ENCODE assay signal across 8 cellular contexts in the genomic region with DNA sequence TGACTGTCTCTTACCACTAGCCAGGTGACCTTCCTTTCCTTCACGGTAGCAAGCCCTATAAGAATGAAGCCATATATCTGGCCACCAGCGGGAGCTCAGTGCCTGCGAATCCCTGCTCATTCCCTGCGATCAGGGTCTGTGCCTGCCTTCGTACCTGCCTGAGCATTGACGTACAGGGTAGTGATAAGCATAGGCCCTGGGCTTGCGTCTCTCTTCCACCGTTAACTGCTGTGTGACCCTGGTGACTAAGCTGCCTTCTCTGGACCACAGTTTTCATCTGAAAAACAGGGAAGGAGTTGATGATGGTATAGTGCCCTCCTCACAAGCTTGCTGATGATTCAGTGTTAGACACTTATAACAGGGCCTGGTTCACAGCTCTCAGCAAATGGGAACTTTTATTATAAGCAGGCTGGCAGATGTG. TPM values are rescaled to one million over a fixed set of nuclear protein-coding genes. Genes with fewer than 3 reads are reported as not detected.
DNase-seq lines count a peak whose midpoint lies in the region; ATAC-seq and TF ChIP-seq lines count a peak whose summit lies in the region.

No MANE protein-coding gene starts in this region.

- intact Hi-C loops in heart right ventricle (cut with DNase I): loop anchor here in 2 of 10 donors (5.0 kb wide), 2 partner anchors 119 to 214 kb away; a partner anchor contains a TSS
- intact Hi-C loops in Right ventricle myocardium superior (cut with DNase I): no loop called here
- intact Hi-C loops in activated CD8-positive, alpha-beta T cell treated with anti-CD3 and anti-CD28 coated beads for 36 hours (cut with micrococcal nuclease): no loop called here

- in situ Hi-C loops in HAP-1 (cut with MboI; ENCODE audit: low sequenced_read_pairs): no loop called here

- peak overlapping the region; percentile 90 for H3K4me3 Mint-ChIP-seq in activated CD8-positive, alpha-beta T cell treated with anti-CD3 and anti-CD28 coated beads for 36 hours
- H3K4me3 Mint-ChIP-seq in stimulated activated memory B cell treated with anti-CD40 and anti-IgM and Interleukin-4, amounts not matched to agents 10 μg/mL and 1 μg/mL and 100 μg/mL, for 72 hours: peak overlapping the region; percentile 97

- POLR2A ChIA-PET in activated CD8-positive, alpha-beta T cell treated with anti-CD3 and anti-CD28 coated beads for 36 hours (lab: Charles Lee): interaction anchor here (0.7 to 9.3 kb wide), 17 partner anchors 8 to 1015 kb away, joined by 3 to 52 read pairs (median 5); a partner anchor contains a TSS

- no peak for TF ChIP-seq CTCF in heart right ventricle (IDR thresholded peaks at IDR 0.05)
- no peak for TF ChIP-seq CTCF in activated CD8-positive, alpha-beta T cell treated with anti-CD3 and anti-CD28 coated beads for 36 hours (IDR thresholded peaks at IDR 0.05)

- H3K27ac ChIP-seq in heart right ventricle: peak overlapping the region in 6 of 10 donors; percentile 71 to 98 (median 95)

- H3K4me3 ChIP-seq in heart right ventricle (peak overlapping the region in 4 of 10 donors; percentile 34 to 92 (median 40)), HAP-1 (no peak overlapping the region)

- DNase-seq in heart right ventricle (no peak), Right ventricle myocardium superior (no peak), glomerular visceral epithelial cell (ENCODE audit: extremely low spot score) (peak; percentile 66), HAP-1 (ENCODE audit: low spot score in 2 of 2) (no peak), globus pallidus (ENCODE audit: low spot score) (no peak)
- DNase-seq in activated CD8-positive, alpha-beta T cell treated with anti-CD3 and anti-CD28 coated beads for 36 hours: peak; percentile 76

- CTCF ChIA-PET in activated CD8-positive, alpha-beta T cell treated with anti-CD3 and anti-CD28 coated beads for 36 hours (lab: Charles Lee): interaction anchor here (0.9 to 8.9 kb wide), 8 partner anchors 9 to 203 kb away, joined by 3 to 89 read pairs (median 3); a partner anchor contains a TSS

- no peaks in the 10 kb centered on the region for H3K9me3 Mint-ChIP-seq in activated CD8-positive, alpha-beta T cell treated with anti-CD3 and anti-CD28 coated beads for 36 hours
- H3K9me3 Mint-ChIP-seq in stimulated activated memory B cell treated with anti-CD40 and anti-IgM and Interleukin-4, amounts not matched to agents 10 μg/mL and 1 μg/mL and 100 μg/mL, for 72 hours: no peaks in the 10 kb centered on the region

- H3K36me3 ChIP-seq in heart right ventricle (peaks cover 8 to 74% (median 30%) of the 10 kb centered on the region in 9 donors), HAP-1 (replicated peaks) (peaks cover 70% of the 10 kb centered on the region)

- peaks cover 77% of the 10 kb centered on the region for H3K36me3 Mint-ChIP-seq in activated CD8-positive, alpha-beta T cell treated with anti-CD3 and anti-CD28 coated beads for 36 hours (ENCODE audit: low read depth)
- H3K36me3 Mint-ChIP-seq in stimulated activated memory B cell treated with anti-CD40 and anti-IgM and Interleukin-4, amounts not matched to agents 10 μg/mL and 1 μg/mL and 100 μg/mL, for 72 hours: peaks cover 69% of the 10 kb centered on the region

- H3K27me3 Mint-ChIP-seq in activated CD8-positive, alpha-beta T cell treated with anti-CD3 and anti-CD28 coated beads for 36 hours: no peaks in the 10 kb centered on the region
- no peaks in the 10 kb centered on the region for H3K27me3 Mint-ChIP-seq in stimulated activated memory B cell treated with anti-CD40 and anti-IgM and Interleukin-4, amounts not matched to agents 10 μg/mL and 1 μg/mL and 100 μg/mL, for 72 hours

- peak overlapping the region; percentile 99 for H3K27ac Mint-ChIP-seq in activated CD8-positive, alpha-beta T cell treated with anti-CD3 and anti-CD28 coated beads for 36 hours
- H3K27ac Mint-ChIP-seq in stimulated activated memory B cell treated with anti-CD40 and anti-IgM and Interleukin-4, amounts not matched to agents 10 μg/mL and 1 μg/mL and 100 μg/mL, for 72 hours: peak overlapping the region; percentile 97

- peaks cover 20 to 71% (median 61%) of the 10 kb centered on the region in 9 donors for H3K4me1 ChIP-seq in heart right ventricle
- H3K4me1 ChIP-seq in HAP-1: peaks cover 19% of the 10 kb centered on the region

- no peaks in the 10 kb centered on the region for H3K9me3 ChIP-seq in heart right ventricle
- H3K9me3 ChIP-seq in HAP-1: no peaks in the 10 kb centered on the region

- ATAC-seq in heart right ventricle (no peak), Right ventricle myocardium superior (ENCODE audit: poor library complexity) (no peak), GM18861 (IDR thresholded peaks at IDR 0.05; ENCODE audit: unreplicated experiment) (no peak)
- peak; percentile 38 for ATAC-seq in activated CD8-positive, alpha-beta T cell treated with anti-CD3 and anti-CD28 coated beads for 36 hours
- ATAC-seq in stimulated activated memory B cell treated with anti-CD40 and anti-IgM and Interleukin-4, amounts not matched to agents 10 μg/mL and 1 μg/mL and 100 μg/mL, for 72 hours: no peak

- H3K4me1 Mint-ChIP-seq in activated CD8-positive, alpha-beta T cell treated with anti-CD3 and anti-CD28 coated beads for 36 hours (ENCODE audit: low read depth): peaks cover 30% of the 10 kb centered on the region
- peaks cover 68% of the 10 kb centered on the region for H3K4me1 Mint-ChIP-seq in stimulated activated memory B cell treated with anti-CD40 and anti-IgM and Interleukin-4, amounts not matched to agents 10 μg/mL and 1 μg/mL and 100 μg/mL, for 72 hours

- WGBS in heart right ventricle, 2 donors: 89 to 95% methylated on average over 8 of the region's 8 CpGs

- H3K27me3 ChIP-seq in heart right ventricle (no peaks in the 10 kb centered on the region), HAP-1 (ENCODE audit: low read depth) (no peaks in the 10 kb centered on the region)

RNA-seq across cellular contexts. Expression of a gene that starts 4.1 kb away (rescaled TPM):
- 10 to 100 TPM in 1 of 10 donors, 1 to 10 TPM in 9; 2.9 to 10.9 (median 4.9) TPM for total RNA-seq in heart right ventricle
- 1 to 10 TPM; 4.5 to 5.2 TPM for polyA plus RNA-seq in heart right ventricle
- total RNA-seq in Right ventricle myocardium superior: 4.2 TPM
- 10 to 100 TPM; 20.4 to 20.5 TPM for total RNA-seq in activated CD8-positive, alpha-beta T cell treated with anti-CD3 and anti-CD28 coated beads for 36 hours

RNA-seq across cellular contexts. Expression of a gene that starts 36.1 kb away (rescaled TPM):
- 10 to 100 TPM; 27.8 to 59.9 (median 38.0) TPM for total RNA-seq in heart right ventricle
- 10 to 100 TPM; 33.8 to 34.0 TPM for polyA plus RNA-seq in heart right ventricle
- total RNA-seq in Right ventricle myocardium superior: 34.6 TPM
- total RNA-seq in activated CD8-positive, alpha-beta T cell treated with anti-CD3 and anti-CD28 coated beads for 36 hours: 10 to 100 TPM; 74.0 to 76.3 TPM

Comparison
In these comparisons a context has a peak if more than half of its experiments do, and no peak if none do; other contexts are left out.
1. DNase-seq: peak in activated CD8-positive, alpha-beta T cell treated with anti-CD3 and anti-CD28 coated beads for 36 hours (single experiment) and glomerular visceral epithelial cell (single experiment); none in heart right ventricle (0 of 2), Right ventricle myocardium superior (single experiment), HAP-1 (0 of 2) and globus pallidus (single experiment).